In the genomic region with DNA sequence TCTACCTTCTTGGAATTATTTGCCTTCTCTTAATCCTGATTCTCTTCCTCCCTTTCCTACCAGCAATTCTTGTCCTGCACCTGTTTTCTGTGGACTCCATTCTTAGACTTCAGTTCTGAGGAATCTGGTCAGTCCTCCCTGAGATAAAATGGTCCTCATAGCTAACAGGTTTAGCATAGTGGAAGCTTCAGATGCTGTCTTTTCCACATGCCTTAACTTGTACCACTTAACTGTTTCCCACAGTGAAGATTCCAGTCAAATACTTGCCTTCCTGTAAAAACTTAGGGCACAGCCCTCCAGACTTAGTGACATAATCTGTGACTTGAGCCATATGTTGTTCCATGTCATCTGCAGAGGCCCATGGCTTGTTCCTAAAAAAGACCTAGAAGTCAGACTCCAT, we compare ENCODE assay signal across 2 cellular contexts.
TF ChIP-seq lines count a peak whose summit lies in the region.

No MANE protein-coding gene starts in this region.

TF ChIP-seq in GM23338, 12 proteins besides CTCF, POLR2A, EP300 and RAD21 (continues in another document):
- no peak for TF ChIP-seq POLR2AphosphoS5 (IDR thresholded peaks at IDR 0.05; ENCODE audit: low read depth)
- no peak for TF ChIP-seq EZH2phosphoT487 (IDR thresholded peaks at IDR 0.05; ENCODE audit: unreplicated experiment)
- TF ChIP-seq, protein P1, sequence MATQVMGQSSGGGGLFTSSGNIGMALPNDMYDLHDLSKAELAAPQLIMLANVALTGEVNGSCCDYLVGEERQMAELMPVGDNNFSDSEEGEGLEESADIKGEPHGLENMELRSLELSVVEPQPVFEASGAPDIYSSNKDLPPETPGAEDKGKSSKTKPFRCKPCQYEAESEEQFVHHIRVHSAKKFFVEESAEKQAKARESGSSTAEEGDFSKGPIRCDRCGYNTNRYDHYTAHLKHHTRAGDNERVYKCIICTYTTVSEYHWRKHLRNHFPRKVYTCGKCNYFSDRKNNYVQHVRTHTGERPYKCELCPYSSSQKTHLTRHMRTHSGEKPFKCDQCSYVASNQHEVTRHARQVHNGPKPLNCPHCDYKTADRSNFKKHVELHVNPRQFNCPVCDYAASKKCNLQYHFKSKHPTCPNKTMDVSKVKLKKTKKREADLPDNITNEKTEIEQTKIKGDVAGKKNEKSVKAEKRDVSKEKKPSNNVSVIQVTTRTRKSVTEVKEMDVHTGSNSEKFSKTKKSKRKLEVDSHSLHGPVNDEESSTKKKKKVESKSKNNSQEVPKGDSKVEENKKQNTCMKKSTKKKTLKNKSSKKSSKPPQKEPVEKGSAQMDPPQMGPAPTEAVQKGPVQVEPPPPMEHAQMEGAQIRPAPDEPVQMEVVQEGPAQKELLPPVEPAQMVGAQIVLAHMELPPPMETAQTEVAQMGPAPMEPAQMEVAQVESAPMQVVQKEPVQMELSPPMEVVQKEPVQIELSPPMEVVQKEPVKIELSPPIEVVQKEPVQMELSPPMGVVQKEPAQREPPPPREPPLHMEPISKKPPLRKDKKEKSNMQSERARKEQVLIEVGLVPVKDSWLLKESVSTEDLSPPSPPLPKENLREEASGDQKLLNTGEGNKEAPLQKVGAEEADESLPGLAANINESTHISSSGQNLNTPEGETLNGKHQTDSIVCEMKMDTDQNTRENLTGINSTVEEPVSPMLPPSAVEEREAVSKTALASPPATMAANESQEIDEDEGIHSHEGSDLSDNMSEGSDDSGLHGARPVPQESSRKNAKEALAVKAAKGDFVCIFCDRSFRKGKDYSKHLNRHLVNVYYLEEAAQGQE (IDR thresholded peaks at IDR 0.05; ENCODE audit: unreplicated experiment) = no peak
- no peak for TF ChIP-seq NANOG (IDR thresholded peaks at IDR 0.05; ENCODE audit: borderline replicate concordance)
- no peak for TF ChIP-seq ZNF114 (CRISPR knock-in tag; IDR thresholded peaks at IDR 0.05)
- TF ChIP-seq, protein P2, sequence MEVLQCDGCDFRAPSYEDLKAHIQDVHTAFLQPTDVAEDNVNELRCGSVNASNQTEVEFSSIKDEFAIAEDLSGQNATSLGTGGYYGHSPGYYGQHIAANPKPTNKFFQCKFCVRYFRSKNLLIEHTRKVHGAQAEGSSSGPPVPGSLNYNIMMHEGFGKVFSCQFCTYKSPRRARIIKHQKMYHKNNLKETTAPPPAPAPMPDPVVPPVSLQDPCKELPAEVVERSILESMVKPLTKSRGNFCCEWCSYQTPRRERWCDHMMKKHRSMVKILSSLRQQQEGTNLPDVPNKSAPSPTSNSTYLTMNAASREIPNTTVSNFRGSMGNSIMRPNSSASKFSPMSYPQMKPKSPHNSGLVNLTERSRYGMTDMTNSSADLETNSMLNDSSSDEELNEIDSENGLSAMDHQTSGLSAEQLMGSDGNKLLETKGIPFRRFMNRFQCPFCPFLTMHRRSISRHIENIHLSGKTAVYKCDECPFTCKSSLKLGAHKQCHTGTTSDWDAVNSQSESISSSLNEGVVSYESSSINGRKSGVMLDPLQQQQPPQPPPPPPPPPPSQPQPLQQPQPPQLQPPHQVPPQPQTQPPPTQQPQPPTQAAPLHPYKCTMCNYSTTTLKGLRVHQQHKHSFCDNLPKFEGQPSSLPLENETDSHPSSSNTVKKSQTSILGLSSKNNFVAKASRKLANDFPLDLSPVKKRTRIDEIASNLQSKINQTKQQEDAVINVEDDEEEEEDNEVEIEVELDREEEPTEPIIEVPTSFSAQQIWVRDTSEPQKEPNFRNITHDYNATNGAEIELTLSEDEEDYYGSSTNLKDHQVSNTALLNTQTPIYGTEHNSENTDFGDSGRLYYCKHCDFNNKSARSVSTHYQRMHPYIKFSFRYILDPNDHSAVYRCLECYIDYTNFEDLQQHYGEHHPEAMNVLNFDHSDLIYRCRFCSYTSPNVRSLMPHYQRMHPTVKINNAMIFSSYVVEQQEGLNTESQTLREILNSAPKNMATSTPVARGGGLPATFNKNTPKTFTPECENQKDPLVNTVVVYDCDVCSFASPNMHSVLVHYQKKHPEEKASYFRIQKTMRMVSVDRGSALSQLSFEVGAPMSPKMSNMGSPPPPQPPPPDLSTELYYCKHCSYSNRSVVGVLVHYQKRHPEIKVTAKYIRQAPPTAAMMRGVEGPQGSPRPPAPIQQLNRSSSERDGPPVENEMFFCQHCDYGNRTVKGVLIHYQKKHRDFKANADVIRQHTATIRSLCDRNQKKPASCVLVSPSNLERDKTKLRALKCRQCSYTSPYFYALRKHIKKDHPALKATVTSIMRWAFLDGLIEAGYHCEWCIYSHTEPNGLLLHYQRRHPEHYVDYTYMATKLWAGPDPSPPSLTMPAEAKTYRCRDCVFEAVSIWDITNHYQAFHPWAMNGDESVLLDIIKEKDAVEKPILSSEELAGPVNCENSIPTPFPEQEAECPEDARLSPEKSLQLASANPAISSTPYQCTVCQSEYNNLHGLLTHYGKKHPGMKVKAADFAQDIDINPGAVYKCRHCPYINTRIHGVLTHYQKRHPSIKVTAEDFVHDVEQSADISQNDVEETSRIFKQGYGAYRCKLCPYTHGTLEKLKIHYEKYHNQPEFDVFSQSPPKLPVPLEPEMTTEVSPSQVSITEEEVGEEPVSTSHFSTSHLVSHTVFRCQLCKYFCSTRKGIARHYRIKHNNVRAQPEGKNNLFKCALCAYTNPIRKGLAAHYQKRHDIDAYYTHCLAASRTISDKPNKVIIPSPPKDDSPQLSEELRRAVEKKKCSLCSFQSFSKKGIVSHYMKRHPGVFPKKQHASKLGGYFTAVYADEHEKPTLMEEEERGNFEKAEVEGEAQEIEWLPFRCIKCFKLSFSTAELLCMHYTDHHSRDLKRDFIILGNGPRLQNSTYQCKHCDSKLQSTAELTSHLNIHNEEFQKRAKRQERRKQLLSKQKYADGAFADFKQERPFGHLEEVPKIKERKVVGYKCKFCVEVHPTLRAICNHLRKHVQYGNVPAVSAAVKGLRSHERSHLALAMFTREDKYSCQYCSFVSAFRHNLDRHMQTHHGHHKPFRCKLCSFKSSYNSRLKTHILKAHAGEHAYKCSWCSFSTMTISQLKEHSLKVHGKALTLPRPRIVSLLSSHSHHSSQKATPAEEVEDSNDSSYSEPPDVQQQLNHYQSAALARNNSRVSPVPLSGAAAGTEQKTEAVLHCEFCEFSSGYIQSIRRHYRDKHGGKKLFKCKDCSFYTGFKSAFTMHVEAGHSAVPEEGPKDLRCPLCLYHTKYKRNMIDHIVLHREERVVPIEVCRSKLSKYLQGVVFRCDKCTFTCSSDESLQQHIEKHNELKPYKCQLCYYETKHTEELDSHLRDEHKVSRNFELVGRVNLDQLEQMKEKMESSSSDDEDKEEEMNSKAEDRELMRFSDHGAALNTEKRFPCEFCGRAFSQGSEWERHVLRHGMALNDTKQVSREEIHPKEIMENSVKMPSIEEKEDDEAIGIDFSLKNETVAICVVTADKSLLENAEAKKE (CRISPR knock-in tag; IDR thresholded peaks at IDR 0.05) = no peak
- TF ChIP-seq JUNB (IDR thresholded peaks at IDR 0.05; ENCODE audit: unreplicated experiment) = no peak
- no peak for TF ChIP-seq ZNF331 (CRISPR knock-in tag; IDR thresholded peaks at IDR 0.05; ENCODE audit: low read depth)
- TF ChIP-seq STAT1 (IDR thresholded peaks at IDR 0.05; ENCODE audit: unreplicated experiment) = no peak
- TF ChIP-seq ETS1 (IDR thresholded peaks at IDR 0.05) = no peak

TF ChIP-seq in IMR-90, 13 proteins besides CTCF, POLR2A, EP300 and RAD21:
- TF ChIP-seq SMC3 (IDR thresholded peaks at IDR 0.05; ENCODE audit: low read depth, low read length) (no peak), BHLHE40 (IDR thresholded peaks at IDR 0.05; ENCODE audit: low read depth, low read length) (no peak), CHD1 (IDR thresholded peaks at IDR 0.05; ENCODE audit: low read depth, low read length) (no peak), RCOR1 (IDR thresholded peaks at IDR 0.05; ENCODE audit: insufficient replicate concordance, low read length) (no peak), RFX5 (IDR thresholded peaks at IDR 0.05; ENCODE audit: low read depth, low read length) (no peak), MXI1 (IDR thresholded peaks at IDR 0.05; ENCODE audit: borderline replicate concordance, low read depth, low read length) (no peak), MAFK (IDR thresholded peaks at IDR 0.05; ENCODE audit: low read depth, low read length) (no peak), CEBPB (IDR thresholded peaks at IDR 0.05; ENCODE audit: low read depth, low read length) (no peak), NFE2L2 (IDR thresholded peaks at IDR 0.05; ENCODE audit: low read depth, low read length) (no peak), FOS (IDR thresholded peaks at IDR 0.05; ENCODE audit: low read depth, low read length) (no peak)
